ENCODE assay signal across 10 cellular contexts in the genomic region with DNA sequence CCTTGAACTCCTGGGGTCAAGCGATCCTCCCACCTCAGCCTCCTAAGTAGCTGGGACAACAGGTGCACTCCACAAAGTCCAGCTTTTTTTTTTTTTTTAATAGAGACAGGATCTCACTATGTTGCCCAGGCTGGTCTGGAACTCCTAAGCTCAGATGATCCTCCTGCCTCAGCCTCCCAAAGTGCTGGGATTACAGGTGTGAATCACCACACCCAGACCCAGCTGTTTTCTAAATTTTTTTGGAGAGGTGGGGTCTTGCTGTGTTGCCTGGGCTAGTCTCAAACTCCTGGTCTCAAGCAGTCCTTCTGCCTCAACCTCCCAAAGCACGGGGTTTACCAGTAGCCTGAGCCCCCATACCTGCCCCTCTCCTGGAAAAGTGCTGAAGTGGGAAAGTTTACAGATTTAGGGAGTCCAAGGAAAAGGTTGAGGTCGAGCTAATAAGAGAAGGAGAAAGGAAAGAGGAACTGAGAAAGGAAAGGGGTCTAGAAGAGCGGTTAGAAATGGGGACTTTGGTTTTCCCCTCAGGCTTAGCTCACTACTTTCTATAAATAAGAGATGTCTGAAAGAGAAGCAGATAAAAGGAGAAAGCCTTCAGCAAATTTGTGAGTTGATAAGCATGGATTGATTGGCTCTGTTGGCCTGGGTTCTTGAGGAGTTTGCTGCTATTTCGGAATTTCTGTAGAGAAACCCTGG. TPM values are rescaled to one million over a fixed set of nuclear protein-coding genes. Genes with fewer than 3 reads are reported as not detected.
DNase-seq lines count a peak whose midpoint lies in the region; ATAC-seq, FAIRE-seq and TF ChIP-seq lines count a peak whose summit lies in the region.
"Had no signal": no experiment of that assay in that cellular context is flagged by ENCODE, and none has a peak within 500 bp of the region (broad histone marks: within the 10 kb centered on the region; RNA-seq: fewer than 3 reads in every experiment).

No MANE protein-coding gene starts in this region.

- H3K27me3 ChIP-seq in GM23248 (replicated peaks; ENCODE audit: insufficient read depth), result no peaks in the 10 kb centered on the region
- no peaks in the 10 kb centered on the region for H3K27me3 ChIP-seq in pancreas

- 84 to 86% methylated on average over 5 of the region's 5 CpGs for WGBS in GM23248 (ENCODE audit: low coverage in 1 of 2, low lambda C conversion rate in 2 of 2, missing lambda C conversion rate in 2 of 2), 2 experiments
- 75 to 82% methylated on average over 5 of the region's 5 CpGs for WGBS in pancreas, 2 donors

- H3K9me3 ChIP-seq in GM23248 (ENCODE audit: low read depth) (no peaks in the 10 kb centered on the region), pancreas (no peaks in the 10 kb centered on the region)

- in situ Hi-C loops in GM23248 (cut with MboI), result no loop called here

- H3K4me1 ChIP-seq in GM23248 (ENCODE audit: insufficient read depth), result no peaks in the 10 kb centered on the region
- peaks cover 12 to 29% (median 24%) of the 10 kb centered on the region in 3 donors for H3K4me1 ChIP-seq in pancreas

- no peaks in the 10 kb centered on the region; the same call in 1 of the 2 replicates for H4K20me1 ChIP-seq in GM23248 (ENCODE audit: insufficient read depth)

- peaks cover 99% of the 10 kb centered on the region for H3K79me2 ChIP-seq in GM23248 (ENCODE audit: insufficient read depth)

- ATAC-seq in GM18502 (IDR thresholded peaks at IDR 0.05; ENCODE audit: poor library complexity, unreplicated experiment), result peak; percentile 74
- peak; percentile 56 for ATAC-seq in GM21526 (IDR thresholded peaks at IDR 0.05; ENCODE audit: low FRiP score, unreplicated experiment)
- ATAC-seq in HG03159 (IDR thresholded peaks at IDR 0.05; ENCODE audit: unreplicated experiment), result peak; percentile 68
- ATAC-seq in pancreas, result no peak

- H3K4me3 ChIP-seq in GM23248 (no peak overlapping the region), pancreas (no peak overlapping the region)

- TF ChIP-seq CTCF in pancreas (IDR thresholded peaks at IDR 0.05), result no peak

- no peak overlapping the region for H3K27ac ChIP-seq in GM23248
- H3K27ac ChIP-seq in pancreas, result no peak overlapping the region

- no peak overlapping the region for H3K9ac ChIP-seq in GM23248

- H3K36me3 ChIP-seq in GM23248 (ENCODE audit: low read depth) (no peaks in the 10 kb centered on the region), pancreas (no peaks in the 10 kb centered on the region)

- H2AFZ ChIP-seq in GM23248, result no peak overlapping the region

- no peaks in the 10 kb centered on the region for H3F3A ChIP-seq in GM23248 (ENCODE audit: insufficient read depth)

- intact Hi-C loops in pancreas (cut with DNase I), result no loop called here

- no peak for FAIRE-seq in pancreas (lab: Jason Lieb, UNC)

- no peaks in the 10 kb centered on the region for H3K9me2 ChIP-seq in GM23248 (ENCODE audit: insufficient read depth)

- DNase-seq in SIG-M5 (lab: John Stamatoyannopoulos, UW), result peak; percentile 56
- DNase-seq in NCI-H1930 (lab: John Stamatoyannopoulos, UW), result no peak
- no peak for DNase-seq in GM23248
- no peak for DNase-seq in H4 (ENCODE audit: low spot score)
- DNase-seq in pancreas, result no peak
- DNase-seq: cortex of kidney, NCI-H774 had no signal

- no peak overlapping the region for H3K4me2 ChIP-seq in GM23248 (ENCODE audit: unreplicated experiment)

RNA-seq across cellular contexts. Expression of a gene that starts 23.6 kb away (rescaled TPM):
- 49.3 and 65.3 TPM in 2 replicates for total RNA-seq in GM23248 (2014; rRNA removed; shearing (Covaris generic))
- 9.0 and 10.1 TPM in 2 replicates for polyA plus RNA-seq in GM23248 (2016; fragmentation: Nextera tagmentation; extraction: Ambion mirVana)
- 62.5 and 81.4 TPM in 2 replicates for total RNA-seq in H4 (2014; rRNA removed; shearing (Covaris generic))
- total RNA-seq in pancreas, result 10 to 100 TPM; 24.0 to 44.7 (median 28.7) TPM
- 10 to 100 TPM; 20.9 to 32.0 TPM for polyA plus RNA-seq in pancreas

Comparison
In these comparisons a context has a peak if more than half of its experiments do, and no peak if none do; other contexts are left out.
1. ATAC-seq: peak in GM18502 (single experiment), GM21526 (single experiment) and HG03159 (single experiment); none in pancreas (0 of 4).